In the genomic region with DNA sequence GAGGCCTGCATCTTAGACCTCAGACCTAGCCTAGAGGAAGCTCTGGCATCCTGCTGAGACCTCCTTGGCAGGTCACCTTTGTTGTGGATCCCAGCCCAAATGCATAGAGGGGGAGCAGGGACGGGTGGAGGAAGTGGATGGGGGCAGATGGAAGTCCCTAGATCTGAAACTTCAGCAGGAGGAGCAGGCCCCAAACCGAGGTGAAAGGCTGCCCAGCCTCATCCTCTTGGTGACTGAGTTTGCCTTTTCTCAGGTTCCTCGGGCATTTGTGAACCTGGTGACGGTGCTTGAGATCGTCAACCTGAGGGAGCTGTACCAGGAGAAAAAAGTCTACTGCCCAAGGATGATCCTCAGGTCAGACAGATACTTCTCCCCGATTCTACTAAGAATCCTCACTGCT, we compare ENCODE assay signal across 16 cellular contexts.
A peak's percentile ranks its signal among the peaks of the same experiment; 100 is the strongest.
DNase-seq lines count a peak whose midpoint lies in the region; ATAC-seq, FAIRE-seq and TF ChIP-seq lines count a peak whose summit lies in the region.
"Had no signal": no experiment of that assay in that cellular context is flagged by ENCODE, and none has a peak within 500 bp of the region (broad histone marks: within the 10 kb centered on the region; RNA-seq: fewer than 3 reads in every experiment).

No MANE protein-coding gene starts in this region.

- no peak overlapping the region for H3K4me2 ChIP-seq in IMR-90 (ENCODE audit: low read depth, low read length)
- H3K4me2 ChIP-seq: KMS-11 had no signal

- no peak for ATAC-seq in IMR-90 (ENCODE audit: low read depth)
- no peak for ATAC-seq in activated CD8-positive, alpha-beta memory T cell treated with anti-CD3 and anti-CD28 coated beads, Interleukin-2, amount 10 ng/mL, durations not matched to agents 7 days and 5 days

- H3K4me1 Mint-ChIP-seq in activated T-cell treated with anti-CD3 and anti-CD28 coated beads, Interleukin-2, amount 50 U/mL, for 24 hours (ENCODE audit: low read depth), result peaks cover 41% of the 10 kb centered on the region
- H3K4me1 Mint-ChIP-seq in chondrocyte (ENCODE audit: low read depth), result peaks cover 45% of the 10 kb centered on the region
- H3K4me1 Mint-ChIP-seq in activated CD8-positive, alpha-beta memory T cell treated with anti-CD3 and anti-CD28 coated beads, Interleukin-2, amount 10 ng/mL, durations not matched to agents 7 days and 5 days, result peaks cover 27% of the 10 kb centered on the region

- peak overlapping the region; percentile 91 for H2BK20ac ChIP-seq in IMR-90 (ENCODE audit: low read depth, low read length)

- TF ChIP-seq POLR2A in IMR-90 (IDR thresholded peaks at IDR 0.05; ENCODE audit: low read depth, low read length) (no peak), sigmoid colon (IDR thresholded peaks at IDR 0.05) (no peak)

- H3K27me3 ChIP-seq in IMR-90 (ENCODE audit: control insufficient read depth, insufficient read depth, low read length), result no peaks in the 10 kb centered on the region
- H3K27me3 ChIP-seq in sigmoid colon, result no peaks in the 10 kb centered on the region

- H3K23ac ChIP-seq in IMR-90 (ENCODE audit: low read depth, low read length), result no peak overlapping the region

- H3K79me1 ChIP-seq in IMR-90 (ENCODE audit: low read depth in 1 of 2, low read length in 2 of 2), result 0 out of 4 replicates have a peak, but pooled peaks cover 0 to 8% of the 10 kb centered on the region in 2 experiments

- no peak overlapping the region for H4K5ac ChIP-seq in IMR-90 (ENCODE audit: low read depth, low read length)

- H3K4ac ChIP-seq in IMR-90 (ENCODE audit: low read depth, low read length), result peak overlapping the region; percentile 83

- POLR2A ChIA-PET in IMR-90 (lab: Charles Lee; ENCODE audit: unreplicated experiment), result no interaction called here

- no peaks in the 10 kb centered on the region for H3K9me3 Mint-ChIP-seq in activated T-cell treated with anti-CD3 and anti-CD28 coated beads, Interleukin-2, amount 50 U/mL, for 24 hours
- no peaks in the 10 kb centered on the region for H3K9me3 Mint-ChIP-seq in chondrocyte (ENCODE audit: low read depth)
- no peaks in the 10 kb centered on the region for H3K9me3 Mint-ChIP-seq in activated CD8-positive, alpha-beta memory T cell treated with anti-CD3 and anti-CD28 coated beads, Interleukin-2, amount 10 ng/mL, durations not matched to agents 7 days and 5 days (ENCODE audit: low read depth)

- H2AK9ac ChIP-seq in IMR-90 (replicated peaks; ENCODE audit: low read depth, low read length, poor library complexity), result peak overlapping the region; percentile 88

- H3K9me1 ChIP-seq in IMR-90 (ENCODE audit: insufficient read depth, low read length), result peaks cover 12% of the 10 kb centered on the region

- no peaks in the 10 kb centered on the region for H3K36me3 Mint-ChIP-seq in activated T-cell treated with anti-CD3 and anti-CD28 coated beads, Interleukin-2, amount 50 U/mL, for 24 hours (ENCODE audit: low read depth)
- H3K36me3 Mint-ChIP-seq in chondrocyte (ENCODE audit: low read depth), result no peaks in the 10 kb centered on the region
- no peaks in the 10 kb centered on the region for H3K36me3 Mint-ChIP-seq in activated CD8-positive, alpha-beta memory T cell treated with anti-CD3 and anti-CD28 coated beads, Interleukin-2, amount 10 ng/mL, durations not matched to agents 7 days and 5 days

- intact Hi-C loops in IMR-90 (cut with micrococcal nuclease), result loop anchor here (5.0 kb wide), 1 partner anchor 220 kb away; no protein-coding TSS in a partner anchor
- intact Hi-C loops in sigmoid colon (cut with DNase I), result no loop called here

- H2BK15ac ChIP-seq in IMR-90 (ENCODE audit: low read depth, low read length), result peak overlapping the region; percentile 73; the same call in 2 of the 3 replicates

- H2BK120ac ChIP-seq in IMR-90 (ENCODE audit: low read depth, low read length), result peak overlapping the region; percentile 86

- peak overlapping the region; percentile 74 for H2AFZ ChIP-seq in IMR-90 (replicated peaks; ENCODE audit: low read length, poor library complexity)

- H3K9me3 ChIP-seq in IMR-90 (ENCODE audit: control insufficient read depth, insufficient read depth, low read length), result peaks cover 2% of the 10 kb centered on the region; the same call in 1 of the 2 replicates
- H3K9me3 ChIP-seq in sigmoid colon, result no peaks in the 10 kb centered on the region

- H3K27ac ChIP-seq in IMR-90 (ENCODE audit: insufficient read depth, low read length) (no peak overlapping the region), sigmoid colon (no peak overlapping the region)
- H3K27ac ChIP-seq: C4-2B, KMS-11 had no signal

- no peaks in the 10 kb centered on the region for H3K27me3 Mint-ChIP-seq in activated T-cell treated with anti-CD3 and anti-CD28 coated beads, Interleukin-2, amount 50 U/mL, for 24 hours
- no peaks in the 10 kb centered on the region for H3K27me3 Mint-ChIP-seq in chondrocyte (ENCODE audit: low read depth)
- no peaks in the 10 kb centered on the region for H3K27me3 Mint-ChIP-seq in activated CD8-positive, alpha-beta memory T cell treated with anti-CD3 and anti-CD28 coated beads, Interleukin-2, amount 10 ng/mL, durations not matched to agents 7 days and 5 days

- 83% methylated on average over 1 of the region's 6 CpGs; no CpG with 5 or more reads in 1 of the 2 experiments for WGBS in IMR-90 (ENCODE audit: extremely low coverage in 2 of 2, insufficient read length in 1 of 2), 2 experiments
- WGBS in sigmoid colon, 2 donors, result 84 to 88% methylated on average over 6 of the region's 6 CpGs

- H4K20me1 ChIP-seq in IMR-90 (ENCODE audit: insufficient read depth, low read length), result no peaks in the 10 kb centered on the region

- peak overlapping the region; percentile 22 for H2BK5ac ChIP-seq in IMR-90 (ENCODE audit: low read depth, low read length, poor library complexity, severe bottlenecking)

- no peak overlapping the region for H3K4me3 ChIP-seq in IMR-90 (ENCODE audit: insufficient read depth, low read depth, low read length)
- H3K4me3 ChIP-seq in sigmoid colon, result no peak overlapping the region

- peak overlapping the region; percentile 89 for H2AK5ac ChIP-seq in IMR-90 (ENCODE audit: low read depth, low read length)

- peak overlapping the region; percentile 68 for H4K91ac ChIP-seq in IMR-90 (ENCODE audit: insufficient read depth, low read depth, low read length)

- DNase-seq in activated T-cell treated with anti-CD3 and anti-CD28 coated beads, Interleukin-2, amount 50 U/mL, for 24 hours, result peak; percentile 28
- no peak for DNase-seq in activated T-cell treated with anti-CD3 and anti-CD28 coated beads, Interleukin-2, amount 50 U/mL, for 1 hour
- DNase-seq in IMR-90 (no peak), chondrocyte (ENCODE audit: low spot score) (no peak), sigmoid colon (peak; percentile 32), RCC 7860 (ENCODE audit: low spot score) (no peak)
- no peak for DNase-seq in activated CD8-positive, alpha-beta memory T cell treated with anti-CD3 and anti-CD28 coated beads, Interleukin-2, amount 10 ng/mL, durations not matched to agents 7 days and 5 days
- DNase-seq: COR-L47, NCI-H1048, NCI-H1694, NCI-H510A treated with DMSO at 0.1 percent for 48 hours, NCI-H82, SHP77 had no signal

- in situ Hi-C loops in IMR-90 (cut with MboI; ENCODE audit: low sequenced_read_pairs), result loop anchor here (25.0 kb wide), 1 partner anchor 330 kb away; no protein-coding TSS in a partner anchor

- no peak overlapping the region for H3K56ac ChIP-seq in IMR-90 (ENCODE audit: extremely low read depth, insufficient read depth, low read length)

- TF ChIP-seq CTCF in IMR-90 (conservative IDR thresholded peaks at IDR 0.05; ENCODE audit: low read depth, low read length) (no peak), chondrocyte (IDR thresholded peaks at IDR 0.05) (no peak), sigmoid colon (IDR thresholded peaks at IDR 0.05) (no peak)

- TF ChIP-seq EP300 in sigmoid colon (IDR thresholded peaks at IDR 0.05), result no peak

- peak overlapping the region; percentile 68 for H3K14ac ChIP-seq in IMR-90 (replicated peaks; ENCODE audit: low read depth, low read length)

- dilution Hi-C loops in IMR-90 (cut with HindIII; ENCODE audit: low sequenced_read_pairs, unreplicated experiment), result no loop called here

- H3K9ac ChIP-seq in IMR-90 (ENCODE audit: low read depth, low read length), result no peak overlapping the region
- H3K9ac ChIP-seq: KMS-11 had no signal

- H3K27ac Mint-ChIP-seq in activated T-cell treated with anti-CD3 and anti-CD28 coated beads, Interleukin-2, amount 50 U/mL, for 24 hours, result no peak overlapping the region
- peak overlapping the region; percentile 36 for H3K27ac Mint-ChIP-seq in chondrocyte (ENCODE audit: unreplicated experiment)
- H3K27ac Mint-ChIP-seq in activated CD8-positive, alpha-beta memory T cell treated with anti-CD3 and anti-CD28 coated beads, Interleukin-2, amount 10 ng/mL, durations not matched to agents 7 days and 5 days, result no peak overlapping the region

- H4K8ac ChIP-seq in IMR-90 (ENCODE audit: low read depth in 2 of 2, low read length in 2 of 2), result peak overlapping the region in 1 of 2 experiments; percentile 59; a peak in 2 of 4 replicates

- H3K4me3 Mint-ChIP-seq in activated T-cell treated with anti-CD3 and anti-CD28 coated beads, Interleukin-2, amount 50 U/mL, for 24 hours, result no peak overlapping the region
- H3K4me3 Mint-ChIP-seq in chondrocyte (ENCODE audit: unreplicated experiment), result no peak overlapping the region
- no peak overlapping the region for H3K4me3 Mint-ChIP-seq in activated CD8-positive, alpha-beta memory T cell treated with anti-CD3 and anti-CD28 coated beads, Interleukin-2, amount 10 ng/mL, durations not matched to agents 7 days and 5 days

- peaks cover 16% of the 10 kb centered on the region for H3K4me1 ChIP-seq in IMR-90 (ENCODE audit: control insufficient read depth, insufficient read depth, low read length)
- peaks cover 0 to 18% (median 13%) of the 10 kb centered on the region in 4 donors for H3K4me1 ChIP-seq in sigmoid colon

- no peak for FAIRE-seq in RCC 7860 (lab: Jason Lieb, UNC)
- FAIRE-seq: GM12892 had no signal

- no peak overlapping the region for H3K18ac ChIP-seq in IMR-90 (ENCODE audit: low read depth, low read length)

- no peaks in the 10 kb centered on the region for H3K36me3 ChIP-seq in IMR-90 (ENCODE audit: control insufficient read depth, insufficient read depth, low read length)
- no peaks in the 10 kb centered on the region for H3K36me3 ChIP-seq in sigmoid colon

- no peak for TF ChIP-seq RAD21 in IMR-90 (IDR thresholded peaks at IDR 0.05; ENCODE audit: low read length)

- CTCF ChIA-PET in IMR-90 (lab: Yijun Ruan, JAX), result no interaction called here
- CTCF ChIA-PET in activated CD8-positive, alpha-beta memory T cell treated with anti-CD3 and anti-CD28 coated beads, Interleukin-2, amount 10 ng/mL, durations not matched to agents 7 days and 5 days (lab: Charles Lee), result interaction anchor here (5.6 kb wide), 1 partner anchor 13 kb away, joined by 44 read pairs; no protein-coding TSS in a partner anchor

- BruUV-seq in IMR-90 (replicated peaks; lab: Mats Ljungman, UMichigan), result no TSS peak

TF ChIP-seq in IMR-90, 13 proteins besides CTCF, POLR2A, EP300 and RAD21 (continues in another document):
- no peak for TF ChIP-seq BHLHE40 (IDR thresholded peaks at IDR 0.05; ENCODE audit: low read depth, low read length)
- no peak for TF ChIP-seq RCOR1 (IDR thresholded peaks at IDR 0.05; ENCODE audit: insufficient replicate concordance, low read length)
- no peak for TF ChIP-seq NFE2L2 (IDR thresholded peaks at IDR 0.05; ENCODE audit: low read depth, low read length)
- no peak for TF ChIP-seq SMC3 (IDR thresholded peaks at IDR 0.05; ENCODE audit: low read depth, low read length)
- no peak for TF ChIP-seq CHD1 (IDR thresholded peaks at IDR 0.05; ENCODE audit: low read depth, low read length)
- TF ChIP-seq FOS (IDR thresholded peaks at IDR 0.05; ENCODE audit: low read depth, low read length), result no peak

Comparison
In these comparisons a context has a peak if more than half of its experiments do, and no peak if none do; other contexts are left out.
1. DNase-seq: peak in activated T-cell treated with anti-CD3 and anti-CD28 coated beads, Interleukin-2, amount 50 U/mL, for 24 hours (single experiment) and sigmoid colon (single experiment); none in activated T-cell treated with anti-CD3 and anti-CD28 coated beads, Interleukin-2, amount 50 U/mL, for 1 hour (single experiment), IMR-90 (single experiment), chondrocyte (single experiment), RCC 7860 (single experiment) and activated CD8-positive, alpha-beta memory T cell treated with anti-CD3 and anti-CD28 coated beads, Interleukin-2, amount 10 ng/mL, durations not matched to agents 7 days and 5 days (single experiment).